Comparison of ENCODE assay signal across 8 cellular contexts in genomic region chr12:132828706-132829534, GRCh38. TPM values are rescaled to one million over a fixed set of nuclear protein-coding genes. Genes with fewer than 3 reads are reported as not detected.
DNase-seq lines count a peak whose midpoint lies in the region; ATAC-seq and TF ChIP-seq lines count a peak whose summit lies in the region.

Gene GOLGA3, minus strand, starts transcription at chr12:132828869. Its CDS starts 6,741 bp downstream, at chr12:132822128.

- no peaks in the 10 kb centered on the region for H3K9me3 ChIP-seq in left lung

- DNase-seq in C1 segment of cervical spinal cord (lab: John Stamatoyannopoulos, UW) (peak; percentile 51 to 96 (median 88)), NCI-H748 (lab: John Stamatoyannopoulos, UW; ENCODE audit: unreplicated experiment) (peak; percentile 93), left lung (peak; percentile 95 to 97)
- DNase-seq in activated CD4-positive, alpha-beta T cell treated with anti-CD3 and anti-CD28 coated beads, Interleukin-2, amount 50 U/mL, for 1 hour = peak; percentile 95
- DNase-seq in stimulated activated CD4-positive, alpha-beta T cell treated with anti-CD3 and anti-CD28 coated beads, Interleukin-2, amount 100 ng/mL, for 4 hours (ENCODE audit: low read depth) = peak; percentile 94

- peak within 1 kb of the TSS; percentile 99 for H3K27ac ChIP-seq in left lung

- TF ChIP-seq CTCF in left lung (IDR thresholded peaks at IDR 0.05) = no peak

- H3K27me3 ChIP-seq in left lung = no peaks in the 10 kb centered on the region

- intact Hi-C loops in dendritic cell treated with granulocyte-macrophage colony-stimulating factor and Interleukin-4, amounts not matched to agents 40 ng/mL and 50 ng/mL, for 4 days (cut with micrococcal nuclease) = loop anchor here (2.0 to 5.0 kb wide), 2 partner anchors 58 to 67 kb away; partner anchors contain the start of genes ANKLE2 and CHFR
- intact Hi-C loops in left lung (cut with DNase I) = no loop called here

- peak within 1 kb of the TSS; percentile 99 for H3K27ac Mint-ChIP-seq in dendritic cell treated with granulocyte-macrophage colony-stimulating factor and Interleukin-4, amounts not matched to agents 40 ng/mL and 50 ng/mL, for 4 days

- H3K27me3 Mint-ChIP-seq in dendritic cell treated with granulocyte-macrophage colony-stimulating factor and Interleukin-4, amounts not matched to agents 40 ng/mL and 50 ng/mL, for 4 days = no peaks in the 10 kb centered on the region

- peak within 1 kb of the TSS; percentile 88 to 94 for H3K4me3 ChIP-seq in left lung

- H3K4me1 Mint-ChIP-seq in dendritic cell treated with granulocyte-macrophage colony-stimulating factor and Interleukin-4, amounts not matched to agents 40 ng/mL and 50 ng/mL, for 4 days (ENCODE audit: low read depth) = peaks cover 43% of the 10 kb centered on the region

- peaks cover 5 to 30% of the 10 kb centered on the region in 2 donors for H3K4me1 ChIP-seq in left lung

- ATAC-seq in GM19372 (IDR thresholded peaks at IDR 0.05; ENCODE audit: low read depth, unreplicated experiment) (peak; percentile 90), HG03521 (IDR thresholded peaks at IDR 0.05; ENCODE audit: unreplicated experiment) (peak; percentile 94), left lung (peak; percentile 97)

- peaks cover 0 to 46% of the 10 kb centered on the region in 2 donors for H3K36me3 ChIP-seq in left lung

- peak within 1 kb of the TSS; percentile 95 for H3K4me3 Mint-ChIP-seq in dendritic cell treated with granulocyte-macrophage colony-stimulating factor and Interleukin-4, amounts not matched to agents 40 ng/mL and 50 ng/mL, for 4 days

- no peaks in the 10 kb centered on the region for H3K9me3 Mint-ChIP-seq in dendritic cell treated with granulocyte-macrophage colony-stimulating factor and Interleukin-4, amounts not matched to agents 40 ng/mL and 50 ng/mL, for 4 days

- H3K36me3 Mint-ChIP-seq in dendritic cell treated with granulocyte-macrophage colony-stimulating factor and Interleukin-4, amounts not matched to agents 40 ng/mL and 50 ng/mL, for 4 days (ENCODE audit: low read depth) = peaks cover 77% of the 10 kb centered on the region

RNA-seq across cellular contexts. Expression of gene GOLGA3, which starts in this region (rescaled TPM):
- total RNA-seq in left lung = 10 to 100 TPM; 81.0 to 82.6 TPM

Comparison
In these comparisons a context has a peak if more than half of its experiments do, and no peak if none do; other contexts are left out.
1. Peak in every context shown above with its lines: DNase-seq, ATAC-seq, H3K4me3 ChIP-seq and H3K27ac ChIP-seq.